ENCODE assay signal across 8 cellular contexts in genomic region chr17:39926588-39927100, GRCh38. TPM values are rescaled to one million over a fixed set of nuclear protein-coding genes. Genes with fewer than 3 reads are reported as not detected.
DNase-seq lines count a peak whose midpoint lies in the region; ATAC-seq and TF ChIP-seq lines count a peak whose summit lies in the region.

No MANE protein-coding gene starts in this region.

- no peaks in the 10 kb centered on the region for H3K27me3 Mint-ChIP-seq in activated T-cell treated with anti-CD3 and anti-CD28 coated beads, Interleukin-2, amount 50 U/mL, for 4 hours (ENCODE audit: low read depth)

- ATAC-seq in GM21381 (IDR thresholded peaks at IDR 0.05; ENCODE audit: unreplicated experiment), result peak; percentile 26
- peak; percentile 64 to 69 for ATAC-seq in activated T-cell treated with anti-CD3 and anti-CD28 coated beads, Interleukin-2, amount 50 U/mL, for 4 hours
- peak; percentile 42 for ATAC-seq in upper lobe of right lung

- H3K4me1 ChIP-seq in BE2C (peaks cover 20% of the 10 kb centered on the region), neuron (ENCODE audit: insufficient read depth, low read length) (peaks cover 22% of the 10 kb centered on the region), upper lobe of right lung (peaks cover 34% of the 10 kb centered on the region)

- H3K27me3 ChIP-seq in BE2C, result no peaks in the 10 kb centered on the region
- no peaks in the 10 kb centered on the region for H3K27me3 ChIP-seq in neuron (ENCODE audit: insufficient read depth, low read length)
- H3K27me3 ChIP-seq in upper lobe of right lung, result no peaks in the 10 kb centered on the region

- DNase-seq in BE2C (no peak), NCI-H510A treated with DMSO at 0.1 percent for 48 hours (lab: John Stamatoyannopoulos, UW) (peak; percentile 41), fibroblast of mammary gland (ENCODE audit: low read depth) (peak; percentile 23), upper lobe of right lung (peak; percentile 81), NCI-H2107 treated with DMSO at 0.1 percent for 48 hours (lab: John Stamatoyannopoulos, UW; ENCODE audit: unreplicated experiment) (no peak)
- DNase-seq in activated T-cell treated with anti-CD3 and anti-CD28 coated beads, Interleukin-2, amount 50 U/mL, for 4 hours, result peak; percentile 37

- peak overlapping the region; percentile 87 for H2AFZ ChIP-seq in neuron (ENCODE audit: low read depth, low read length)

- H3K9me3 Mint-ChIP-seq in activated T-cell treated with anti-CD3 and anti-CD28 coated beads, Interleukin-2, amount 50 U/mL, for 4 hours, result no peaks in the 10 kb centered on the region

- H3K4me3 ChIP-seq in BE2C (ENCODE audit: low read depth, low read length) (peak overlapping the region; percentile 78), fibroblast of mammary gland (ENCODE audit: control insufficient read depth, low read depth, low read length) (peak overlapping the region; percentile 76), neuron (ENCODE audit: low read length) (peak overlapping the region; percentile 78), upper lobe of right lung (peak overlapping the region; percentile 83)

- peaks cover 11% of the 10 kb centered on the region for H3K36me3 Mint-ChIP-seq in activated T-cell treated with anti-CD3 and anti-CD28 coated beads, Interleukin-2, amount 50 U/mL, for 4 hours (ENCODE audit: insufficient read depth)

- TF ChIP-seq CTCF in BE2C (IDR thresholded peaks at IDR 0.05; ENCODE audit: low read depth, low read length) (no peak), fibroblast of mammary gland (conservative IDR thresholded peaks at IDR 0.05; ENCODE audit: control insufficient read depth, insufficient read depth, low read depth, low read length) (no peak), upper lobe of right lung (IDR thresholded peaks at IDR 0.05) (no peak)

- no peaks in the 10 kb centered on the region for H3K9me3 ChIP-seq in BE2C
- H3K9me3 ChIP-seq in neuron (ENCODE audit: low read length), result no peaks in the 10 kb centered on the region
- H3K9me3 ChIP-seq in upper lobe of right lung, result no peaks in the 10 kb centered on the region

- intact Hi-C loops in upper lobe of right lung (cut with DNase I), result no loop called here

- peak overlapping the region; percentile 93 for H3K27ac ChIP-seq in upper lobe of right lung

- peaks cover 18% of the 10 kb centered on the region for H3K36me3 ChIP-seq in BE2C
- peaks cover 17% of the 10 kb centered on the region for H3K36me3 ChIP-seq in neuron (ENCODE audit: insufficient read depth, low read length)
- peaks cover 26% of the 10 kb centered on the region for H3K36me3 ChIP-seq in upper lobe of right lung

- peak overlapping the region; percentile 90 for H3K4me3 Mint-ChIP-seq in activated T-cell treated with anti-CD3 and anti-CD28 coated beads, Interleukin-2, amount 50 U/mL, for 4 hours

- H3K4me1 Mint-ChIP-seq in activated T-cell treated with anti-CD3 and anti-CD28 coated beads, Interleukin-2, amount 50 U/mL, for 4 hours (ENCODE audit: low read depth), result peaks cover 58% of the 10 kb centered on the region

RNA-seq across cellular contexts. Expression of gene ORMDL3, which starts 0.8 kb away (rescaled TPM):
- polyA plus RNA-seq in BE2C (2012; ENCODE audit: insufficient read depth, insufficient read length, low read depth), result 63.1 TPM
- total RNA-seq in activated T-cell treated with anti-CD3 and anti-CD28 coated beads, Interleukin-2, amount 50 U/mL, for 4 hours, result 10 to 100 TPM; 48.9 to 71.0 (median 52.1) TPM
- 70.3 TPM for total RNA-seq in upper lobe of right lung

RNA-seq across cellular contexts. Expression of gene LRRC3C, which starts 0.9 kb away (rescaled TPM):
- polyA plus RNA-seq in BE2C (2012; ENCODE audit: insufficient read depth, insufficient read length, low read depth), result not detected
- total RNA-seq in activated T-cell treated with anti-CD3 and anti-CD28 coated beads, Interleukin-2, amount 50 U/mL, for 4 hours, result not detected
- not detected for total RNA-seq in upper lobe of right lung

RNA-seq across cellular contexts. Expression of gene GSDMB, which starts 8.2 kb away (rescaled TPM):
- polyA plus RNA-seq in BE2C (2012; ENCODE audit: insufficient read depth, insufficient read length, low read depth), result 3.9 TPM
- total RNA-seq in activated T-cell treated with anti-CD3 and anti-CD28 coated beads, Interleukin-2, amount 50 U/mL, for 4 hours, result 1 to 10 TPM; 4.1 to 5.1 (median 4.7) TPM
- total RNA-seq in upper lobe of right lung, result 13.5 TPM

RNA-seq across cellular contexts. Expression of gene GSDMA, which starts 36.2 kb away (rescaled TPM):
- not detected for polyA plus RNA-seq in BE2C (2012; ENCODE audit: insufficient read depth, insufficient read length, low read depth)
- total RNA-seq in activated T-cell treated with anti-CD3 and anti-CD28 coated beads, Interleukin-2, amount 50 U/mL, for 4 hours, result 1 to 10 TPM in 1 of 3 donors, under 1 TPM in 2; 0.32 to 1.6 (median 0.41) TPM
- total RNA-seq in upper lobe of right lung, result 0.29 TPM

RNA-seq across cellular contexts. Expression of gene PSMD3, which starts 54.0 kb away (rescaled TPM):
- 357 TPM for polyA plus RNA-seq in BE2C (2012; ENCODE audit: insufficient read depth, insufficient read length, low read depth)
- total RNA-seq in activated T-cell treated with anti-CD3 and anti-CD28 coated beads, Interleukin-2, amount 50 U/mL, for 4 hours, result 100 to 1,000 TPM; 276 to 288 (median 280) TPM
- 73.6 TPM for total RNA-seq in upper lobe of right lung

Comparison
In these comparisons a context has a peak if more than half of its experiments do, and no peak if none do; other contexts are left out.
1. DNase-seq: peak in NCI-H510A treated with DMSO at 0.1 percent for 48 hours (single experiment), activated T-cell treated with anti-CD3 and anti-CD28 coated beads, Interleukin-2, amount 50 U/mL, for 4 hours (single experiment), fibroblast of mammary gland (single experiment) and upper lobe of right lung (single experiment); none in BE2C (single experiment) and NCI-H2107 treated with DMSO at 0.1 percent for 48 hours (single experiment).
2. Peak in every context shown above with its lines, with median percentiles within 50 percentile points of each other: H3K4me3 ChIP-seq and ATAC-seq.